Comparison of ENCODE assay signal across 6 cellular contexts in genomic region chr14:23071975-23072539, GRCh38. TPM values are rescaled to one million over a fixed set of nuclear protein-coding genes. Genes with fewer than 3 reads are reported as not detected.
DNase-seq lines count a peak whose midpoint lies in the region; ATAC-seq and TF ChIP-seq lines count a peak whose summit lies in the region.

No MANE protein-coding gene starts in this region.

- H3K36me3 Mint-ChIP-seq in activated T-cell treated with anti-CD3 and anti-CD28 coated beads, Interleukin-2, amount 50 U/mL, for 24 hours (ENCODE audit: low read depth): peaks cover 94% of the 10 kb centered on the region
- H3K36me3 Mint-ChIP-seq in type B pancreatic cell: peaks cover 25% of the 10 kb centered on the region

- no peak for DNase-seq in activated T-cell treated with anti-CD3 and anti-CD28 coated beads, Interleukin-2, amount 50 U/mL, for 24 hours
- no peak for DNase-seq in activated T-cell treated with anti-CD3 and anti-CD28 coated beads for 4 hours
- no peak for DNase-seq in left ventricle myocardium superior
- DNase-seq in type B pancreatic cell (ENCODE audit: extremely low spot score, unreplicated experiment): no peak
- DNase-seq in DMS114 treated with DMSO at 0.1 percent for 48 hours (lab: John Stamatoyannopoulos, UW; ENCODE audit: unreplicated experiment): no peak
- no peak for DNase-seq in NCI-H2107 (lab: John Stamatoyannopoulos, UW)

- peak overlapping the region; percentile 97 for H3K27ac Mint-ChIP-seq in activated T-cell treated with anti-CD3 and anti-CD28 coated beads, Interleukin-2, amount 50 U/mL, for 24 hours
- peak overlapping the region; percentile 96 for H3K27ac Mint-ChIP-seq in type B pancreatic cell

- peaks cover 38% of the 10 kb centered on the region for H3K4me1 Mint-ChIP-seq in activated T-cell treated with anti-CD3 and anti-CD28 coated beads, Interleukin-2, amount 50 U/mL, for 24 hours (ENCODE audit: low read depth)
- H3K4me1 Mint-ChIP-seq in type B pancreatic cell (ENCODE audit: unreplicated experiment): peaks cover 34% of the 10 kb centered on the region

- no peaks in the 10 kb centered on the region for H3K27me3 Mint-ChIP-seq in activated T-cell treated with anti-CD3 and anti-CD28 coated beads, Interleukin-2, amount 50 U/mL, for 24 hours
- no peaks in the 10 kb centered on the region for H3K27me3 Mint-ChIP-seq in type B pancreatic cell

- TF ChIP-seq CTCF in type B pancreatic cell (conservative IDR thresholded peaks at IDR 0.05): no peak

- no peaks in the 10 kb centered on the region for H3K9me3 Mint-ChIP-seq in activated T-cell treated with anti-CD3 and anti-CD28 coated beads, Interleukin-2, amount 50 U/mL, for 24 hours
- no peaks in the 10 kb centered on the region for H3K9me3 Mint-ChIP-seq in type B pancreatic cell

- intact Hi-C loops in left ventricle myocardium superior (cut with micrococcal nuclease): no loop called here

- H3K4me3 Mint-ChIP-seq in activated T-cell treated with anti-CD3 and anti-CD28 coated beads, Interleukin-2, amount 50 U/mL, for 24 hours: peak overlapping the region; percentile 98
- peak overlapping the region; percentile 93 for H3K4me3 Mint-ChIP-seq in type B pancreatic cell

- ATAC-seq in left ventricle myocardium superior: peak; percentile 28

RNA-seq across cellular contexts. Expression of gene CDH24, which starts 14.7 kb away (rescaled TPM):
- 2.0 TPM for total RNA-seq in left ventricle myocardium superior
- 7.9 and 20.4 TPM in 2 replicates for total RNA-seq in type B pancreatic cell (ENCODE audit: low replicate concordance)

RNA-seq across cellular contexts. Expression of gene ACIN1, which starts 22.9 kb away (rescaled TPM):
- total RNA-seq in left ventricle myocardium superior (78.4 TPM), type B pancreatic cell (ENCODE audit: low replicate concordance) (214 and 342 TPM in 2 replicates)

RNA-seq across cellular contexts. Expression of gene C14orf119, which starts 23.2 kb away (rescaled TPM):
- total RNA-seq in left ventricle myocardium superior (23.6 TPM), type B pancreatic cell (ENCODE audit: low replicate concordance) (53.0 and 67.2 TPM in 2 replicates)

RNA-seq across cellular contexts. Expression of gene PSMB11, which starts 30.0 kb away (rescaled TPM):
- not detected for total RNA-seq in left ventricle myocardium superior
- not detected in 2 replicates for total RNA-seq in type B pancreatic cell (ENCODE audit: low replicate concordance)

RNA-seq across cellular contexts. Expression of gene CIROP, which starts 32.7 kb away (rescaled TPM):
- not detected for total RNA-seq in left ventricle myocardium superior
- total RNA-seq in type B pancreatic cell (ENCODE audit: low replicate concordance): 0.19 and 0.40 TPM in 2 replicates
